14 cellular contexts compared by ENCODE assay signal in genomic region chrX:397575-397974, GRCh38. TPM values are rescaled to one million over a fixed set of nuclear protein-coding genes. Genes with fewer than 3 reads are reported as not detected.
A peak's percentile ranks its signal among the peaks of the same experiment; 100 is the strongest.
DNase-seq lines count a peak whose midpoint lies in the region; ATAC-seq, FAIRE-seq and TF ChIP-seq lines count a peak whose summit lies in the region.
"Had no signal": no experiment of that assay in that cellular context is flagged by ENCODE, and none has a peak within 500 bp of the region (broad histone marks: within the 10 kb centered on the region; RNA-seq: fewer than 3 reads in every experiment).

No MANE protein-coding gene starts in this region.

- peak overlapping the region; percentile 82 for H3K4me2 ChIP-seq in astrocyte (ENCODE audit: low read length)
- peak overlapping the region; percentile 50 for H3K4me2 ChIP-seq in trophoblast cell (ENCODE audit: low read length)

- peaks cover 3% of the 10 kb centered on the region for H3K4me1 ChIP-seq in astrocyte (ENCODE audit: insufficient read depth, low read length)
- peaks cover 0 to 12% (median 5%) of the 10 kb centered on the region in 9 donors for H3K4me1 ChIP-seq in heart right ventricle
- H3K4me1 ChIP-seq in trophoblast cell (ENCODE audit: control insufficient read depth in 1 of 2, insufficient read depth in 2 of 2, low read length in 2 of 2) = peaks cover 5 to 8% of the 10 kb centered on the region in 2 experiments
- H3K4me1 ChIP-seq: body of pancreas had no signal

- H3K4me1 Mint-ChIP-seq in astrocyte (ENCODE audit: low read depth, unreplicated experiment) = no peaks in the 10 kb centered on the region

- peaks cover 9% of the 10 kb centered on the region for H3K79me1 ChIP-seq in trophoblast cell (ENCODE audit: low read length)

- H3K18ac ChIP-seq in trophoblast cell (ENCODE audit: low read length) = peak overlapping the region; percentile 92

- TF ChIP-seq CTCF in astrocyte (IDR thresholded peaks at IDR 0.05; ENCODE audit: insufficient read depth, low read depth, low read length) (no peak), heart right ventricle (IDR thresholded peaks at IDR 0.05) (no peak)

- 7 to 9% methylated on average over 20 of the region's 20 CpGs for WGBS in heart right ventricle, 2 donors
- no CpG with 5 or more reads among the region's 20 CpGs for WGBS in trophoblast cell (ENCODE audit: extremely low coverage, insufficient coverage, insufficient read length)

- H3K14ac ChIP-seq in trophoblast cell (ENCODE audit: low read length) = peak overlapping the region; percentile 87

- in situ Hi-C loops in G401 (cut with HindIII; ENCODE audit: low sequenced_read_pairs) = no loop called here

- H3K79me2 ChIP-seq in astrocyte (ENCODE audit: insufficient read depth, low read length) (no peaks in the 10 kb centered on the region), trophoblast cell (ENCODE audit: control insufficient read depth, insufficient read depth, low read length, poor library complexity) (peaks cover 2% of the 10 kb centered on the region)

- peak overlapping the region; percentile 96 for H4K8ac ChIP-seq in trophoblast cell (ENCODE audit: low read depth, low read length)

- H3K36me3 ChIP-seq in astrocyte (ENCODE audit: insufficient read depth, low read length) (no peaks in the 10 kb centered on the region), heart right ventricle (no peaks in the 10 kb centered on the region), trophoblast cell (ENCODE audit: control insufficient read depth in 1 of 2, insufficient read depth in 2 of 2, low read length in 2 of 2) (no peaks in the 10 kb centered on the region)

- FAIRE-seq in astrocyte (lab: Jason Lieb, UNC) = no peak
- FAIRE-seq: GM18507, TTC549 had no signal

- peak overlapping the region; percentile 87 for H4K12ac ChIP-seq in trophoblast cell (ENCODE audit: low read depth, low read length)

- H3K27me3 ChIP-seq in astrocyte (ENCODE audit: insufficient read depth, low read length) = no peaks in the 10 kb centered on the region
- H3K27me3 ChIP-seq in heart right ventricle = no peaks in the 10 kb centered on the region
- H3K27me3 ChIP-seq in trophoblast cell (ENCODE audit: insufficient read depth, low read length) = no peaks in the 10 kb centered on the region
- H3K27me3 ChIP-seq: body of pancreas had no signal

- H2BK120ac ChIP-seq in trophoblast cell (ENCODE audit: insufficient read depth, low read length, poor library complexity) = peak overlapping the region; percentile 91

- H3K27ac ChIP-seq in astrocyte (ENCODE audit: low read depth, low read length) = peak overlapping the region; percentile 25
- peak overlapping the region in 9 of 10 donors; percentile 2 to 78 (median 19) for H3K27ac ChIP-seq in heart right ventricle
- H3K27ac ChIP-seq in trophoblast cell (ENCODE audit: low read depth, low read length) = peak overlapping the region; percentile 96
- H3K27ac ChIP-seq: body of pancreas had no signal

- no peaks in the 10 kb centered on the region for H3K36me3 Mint-ChIP-seq in astrocyte (ENCODE audit: low read depth, unreplicated experiment)

- H3K27me3 Mint-ChIP-seq in astrocyte (ENCODE audit: low read depth, unreplicated experiment) = no peaks in the 10 kb centered on the region

- H4K20me1 ChIP-seq in astrocyte (ENCODE audit: insufficient read depth, low read length) = no peaks in the 10 kb centered on the region

- no peak overlapping the region for H2AK5ac ChIP-seq in trophoblast cell (ENCODE audit: low read length)

- H3K23ac ChIP-seq in trophoblast cell (ENCODE audit: low read length) = no peak overlapping the region

- H3K9ac ChIP-seq in astrocyte (ENCODE audit: low read length) (no peak overlapping the region), trophoblast cell (ENCODE audit: low read length) (no peak overlapping the region)

- H3K4me3 Mint-ChIP-seq in astrocyte (ENCODE audit: unreplicated experiment) = no peak overlapping the region

- intact Hi-C loops in heart right ventricle (cut with DNase I) = no loop called here

- H3K9me3 ChIP-seq in astrocyte (ENCODE audit: insufficient read depth, low read depth, low read length) (no peaks in the 10 kb centered on the region), heart right ventricle (no peaks in the 10 kb centered on the region), trophoblast cell (ENCODE audit: insufficient read depth, low read depth, low read length) (no peaks in the 10 kb centered on the region)
- H3K9me3 ChIP-seq: body of pancreas had no signal

- H2AFZ ChIP-seq in astrocyte (ENCODE audit: low read depth, low read length) (peak overlapping the region; percentile 87), trophoblast cell (ENCODE audit: insufficient read depth, low read length, poor library complexity) (peak overlapping the region; percentile 83)

- peak overlapping the region; percentile 99 for H2BK12ac ChIP-seq in trophoblast cell (ENCODE audit: low read length)

- peak overlapping the region; percentile 41 for H3K27ac Mint-ChIP-seq in astrocyte (ENCODE audit: unreplicated experiment)

- peak; percentile 74 to 91 (median 88) for ATAC-seq in heart right ventricle
- no peak for ATAC-seq in HG03095 (IDR thresholded peaks at IDR 0.05; ENCODE audit: unreplicated experiment)
- ATAC-seq: body of pancreas had no signal

- no peak overlapping the region for H3K4ac ChIP-seq in trophoblast cell (ENCODE audit: low read depth, low read length)

- H3K9me3 Mint-ChIP-seq in astrocyte (ENCODE audit: unreplicated experiment) = no peaks in the 10 kb centered on the region

- peak overlapping the region; percentile 90 for H4K91ac ChIP-seq in trophoblast cell (ENCODE audit: low read depth, low read length)

- H3K4me3 ChIP-seq in astrocyte (ENCODE audit: insufficient read depth, low read depth, low read length) = no peak overlapping the region
- peak overlapping the region in 6 of 10 donors; percentile 10 to 41 (median 20) for H3K4me3 ChIP-seq in heart right ventricle
- no peak overlapping the region for H3K4me3 ChIP-seq in trophoblast cell (ENCODE audit: low read depth, low read length)
- H3K4me3 ChIP-seq: body of pancreas had no signal

- DNase-seq in G401 (ENCODE audit: low spot score) (peak; percentile 23), astrocyte (ENCODE audit: low read depth) (peak; percentile 56), heart right ventricle (peak; percentile 57 to 68), trophoblast cell (peak in 1 of 2 donors; percentile 18), NCI-H146 treated with DMSO at 0.1 percent for 48 hours (lab: John Stamatoyannopoulos, UW; ENCODE audit: unreplicated experiment) (no peak), NOMO-1 treated with DMSO at 0.1 percent for 48 hours (lab: John Stamatoyannopoulos, UW; ENCODE audit: unreplicated experiment) (no peak)
- DNase-seq in activated CD4-positive, alpha-beta T cell treated with anti-CD3 and anti-CD28 coated beads, Interleukin-2, amount 50 U/mL, for 4 hours = no peak
- DNase-seq: COR-L47; NCI-H146; stimulated activated naive CD4-positive, alpha-beta T cell treated with Interleukin-2 at 50 U/mL for 16 hours had no signal

- peak overlapping the region; percentile 95 for H2BK5ac ChIP-seq in trophoblast cell (ENCODE audit: low read depth, low read length, poor library complexity)

RNA-seq across cellular contexts. Expression of gene PPP2R3B, which starts 10.9 kb away (rescaled TPM):
- 77.9 and 104 TPM in 2 replicates for total RNA-seq in G401 (2014; rRNA removed; shearing (Covaris generic))
- total RNA-seq in astrocyte = 39.3 and 44.7 TPM in 2 replicates
- total RNA-seq in heart right ventricle = 100 to 1,000 TPM in 8 of 10 donors, 10 to 100 TPM in 2; 88.3 to 173 (median 128) TPM
- 100 to 1,000 TPM in 1 of 2 donors, 10 to 100 TPM in 1; 73.9 to 362 TPM for polyA plus RNA-seq in heart right ventricle
- polyA plus RNA-seq in trophoblast cell (2013) = 29.5 and 31.3 TPM in 2 replicates

Comparison
In these comparisons a context has a peak if more than half of its experiments do, and no peak if none do; other contexts are left out.
1. DNase-seq: peak in G401 (single experiment), astrocyte (single experiment) and heart right ventricle (2 of 2); none in NCI-H146 treated with DMSO at 0.1 percent for 48 hours (single experiment), activated CD4-positive, alpha-beta T cell treated with anti-CD3 and anti-CD28 coated beads, Interleukin-2, amount 50 U/mL, for 4 hours (0 of 2) and NOMO-1 treated with DMSO at 0.1 percent for 48 hours (single experiment).
2. H3K27ac ChIP-seq: peak in every context shown above with its lines; median percentile 96 in trophoblast cell; 25 in astrocyte; 19 in heart right ventricle.
3. H3K4me3 ChIP-seq: peak in heart right ventricle (6 of 10); none in astrocyte (single experiment) and trophoblast cell (single experiment).